1 cellular context compared by ENCODE assay signal in genomic region chr11:120168960-120169681, GRCh38.
TF ChIP-seq lines count a peak whose summit lies in the region.

No MANE protein-coding gene starts in this region.

TF ChIP-seq in WTC11, 78 proteins besides CTCF, POLR2A, EP300 and RAD21 (continued from another document and continues in another):
- TF ChIP-seq PRDM15 (CRISPR knock-in tag; IDR thresholded peaks at IDR 0.05) (peak; percentile 77), E2F5 (CRISPR knock-in tag; IDR thresholded peaks at IDR 0.05) (peak; percentile 90; the same call in 1 of the 2 replicates), PREB (CRISPR knock-in tag; IDR thresholded peaks at IDR 0.05; ENCODE audit: borderline replicate concordance) (no peak), FOXP4 (CRISPR knock-in tag; IDR thresholded peaks at IDR 0.05) (0 out of 2 replicates have a peak, but pooled peaks have one; percentile 53), ZBTB43 (CRISPR knock-in tag; IDR thresholded peaks at IDR 0.05) (no peak), ZNF263 (CRISPR knock-in tag; IDR thresholded peaks at IDR 0.05; ENCODE audit: low read depth) (no peak), RELA (CRISPR knock-in tag; IDR thresholded peaks at IDR 0.05; ENCODE audit: borderline replicate concordance) (0 out of 2 replicates have a peak, but pooled peaks have one; percentile 38), ZNF219 (CRISPR knock-in tag; IDR thresholded peaks at IDR 0.05; ENCODE audit: borderline replicate concordance) (no peak), ESRRA (CRISPR knock-in tag; IDR thresholded peaks at IDR 0.05; ENCODE audit: borderline replicate concordance) (peak; percentile 84), GTF2I (CRISPR knock-in tag; conservative IDR thresholded peaks at IDR 0.05) (no peak), IRF2 (CRISPR knock-in tag; IDR thresholded peaks at IDR 0.05; ENCODE audit: borderline replicate concordance, low read depth) (no peak), KAT7 (CRISPR knock-in tag; IDR thresholded peaks at IDR 0.05; ENCODE audit: borderline replicate concordance) (0 out of 2 replicates have a peak, but pooled peaks have one; percentile 64), NFE2L1 (CRISPR knock-in tag; IDR thresholded peaks at IDR 0.05) (no peak), IRF1 (CRISPR knock-in tag; IDR thresholded peaks at IDR 0.05) (peak; percentile 63; the same call in 1 of the 2 replicates), RORB (CRISPR knock-in tag; IDR thresholded peaks at IDR 0.05) (no peak), AFF4 (CRISPR knock-in tag; IDR thresholded peaks at IDR 0.05; ENCODE audit: borderline replicate concordance) (no peak), FOXK1 (CRISPR knock-in tag; IDR thresholded peaks at IDR 0.05) (peak; percentile 51; the same call in 1 of the 2 replicates), ZNF416 (CRISPR knock-in tag; IDR thresholded peaks at IDR 0.05) (0 out of 2 replicates have a peak, but pooled peaks have one; percentile 23), ZNF396 (CRISPR knock-in tag; IDR thresholded peaks at IDR 0.05; ENCODE audit: borderline replicate concordance) (no peak), ZNF138 (CRISPR knock-in tag; conservative IDR thresholded peaks at IDR 0.05) (0 out of 2 replicates have a peak, but pooled peaks have one; percentile 66), NR2C2 (CRISPR knock-in tag; IDR thresholded peaks at IDR 0.05) (no peak), TCF7 (CRISPR knock-in tag; IDR thresholded peaks at IDR 0.05; ENCODE audit: low read depth) (no peak), SP1 (CRISPR knock-in tag; conservative IDR thresholded peaks at IDR 0.05) (peak; percentile 51; the same call in 1 of the 2 replicates), OVOL2 (CRISPR knock-in tag; IDR thresholded peaks at IDR 0.05; ENCODE audit: borderline replicate concordance) (no peak), ZNF121 (CRISPR knock-in tag; IDR thresholded peaks at IDR 0.05) (no peak)
- TF ChIP-seq, protein P1, sequence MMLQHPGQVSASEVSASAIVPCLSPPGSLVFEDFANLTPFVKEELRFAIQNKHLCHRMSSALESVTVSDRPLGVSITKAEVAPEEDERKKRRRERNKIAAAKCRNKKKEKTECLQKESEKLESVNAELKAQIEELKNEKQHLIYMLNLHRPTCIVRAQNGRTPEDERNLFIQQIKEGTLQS (CRISPR knock-in tag; conservative IDR thresholded peaks at IDR 0.05): no peak
- TF ChIP-seq, protein P2, sequence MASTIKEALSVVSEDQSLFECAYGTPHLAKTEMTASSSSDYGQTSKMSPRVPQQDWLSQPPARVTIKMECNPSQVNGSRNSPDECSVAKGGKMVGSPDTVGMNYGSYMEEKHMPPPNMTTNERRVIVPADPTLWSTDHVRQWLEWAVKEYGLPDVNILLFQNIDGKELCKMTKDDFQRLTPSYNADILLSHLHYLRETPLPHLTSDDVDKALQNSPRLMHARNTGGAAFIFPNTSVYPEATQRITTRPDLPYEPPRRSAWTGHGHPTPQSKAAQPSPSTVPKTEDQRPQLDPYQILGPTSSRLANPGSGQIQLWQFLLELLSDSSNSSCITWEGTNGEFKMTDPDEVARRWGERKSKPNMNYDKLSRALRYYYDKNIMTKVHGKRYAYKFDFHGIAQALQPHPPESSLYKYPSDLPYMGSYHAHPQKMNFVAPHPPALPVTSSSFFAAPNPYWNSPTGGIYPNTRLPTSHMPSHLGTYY (CRISPR knock-in tag; IDR thresholded peaks at IDR 0.05): no peak
- TF ChIP-seq, protein P3, sequence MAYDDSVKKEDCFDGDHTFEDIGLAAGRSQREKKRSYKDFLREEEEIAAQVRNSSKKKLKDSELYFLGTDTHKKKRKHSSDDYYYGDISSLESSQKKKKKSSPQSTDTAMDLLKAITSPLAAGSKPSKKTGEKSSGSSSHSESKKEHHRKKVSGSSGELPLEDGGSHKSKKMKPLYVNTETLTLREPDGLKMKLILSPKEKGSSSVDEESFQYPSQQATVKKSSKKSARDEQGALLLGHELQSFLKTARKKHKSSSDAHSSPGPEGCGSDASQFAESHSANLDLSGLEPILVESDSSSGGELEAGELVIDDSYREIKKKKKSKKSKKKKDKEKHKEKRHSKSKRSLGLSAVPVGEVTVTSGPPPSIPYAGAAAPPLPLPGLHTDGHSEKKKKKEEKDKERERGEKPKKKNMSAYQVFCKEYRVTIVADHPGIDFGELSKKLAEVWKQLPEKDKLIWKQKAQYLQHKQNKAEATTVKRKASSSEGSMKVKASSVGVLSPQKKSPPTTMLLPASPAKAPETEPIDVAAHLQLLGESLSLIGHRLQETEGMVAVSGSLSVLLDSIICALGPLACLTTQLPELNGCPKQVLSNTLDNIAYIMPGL (CRISPR knock-in tag; IDR thresholded peaks at IDR 0.05): peak; percentile 100
- TF ChIP-seq, protein P4, sequence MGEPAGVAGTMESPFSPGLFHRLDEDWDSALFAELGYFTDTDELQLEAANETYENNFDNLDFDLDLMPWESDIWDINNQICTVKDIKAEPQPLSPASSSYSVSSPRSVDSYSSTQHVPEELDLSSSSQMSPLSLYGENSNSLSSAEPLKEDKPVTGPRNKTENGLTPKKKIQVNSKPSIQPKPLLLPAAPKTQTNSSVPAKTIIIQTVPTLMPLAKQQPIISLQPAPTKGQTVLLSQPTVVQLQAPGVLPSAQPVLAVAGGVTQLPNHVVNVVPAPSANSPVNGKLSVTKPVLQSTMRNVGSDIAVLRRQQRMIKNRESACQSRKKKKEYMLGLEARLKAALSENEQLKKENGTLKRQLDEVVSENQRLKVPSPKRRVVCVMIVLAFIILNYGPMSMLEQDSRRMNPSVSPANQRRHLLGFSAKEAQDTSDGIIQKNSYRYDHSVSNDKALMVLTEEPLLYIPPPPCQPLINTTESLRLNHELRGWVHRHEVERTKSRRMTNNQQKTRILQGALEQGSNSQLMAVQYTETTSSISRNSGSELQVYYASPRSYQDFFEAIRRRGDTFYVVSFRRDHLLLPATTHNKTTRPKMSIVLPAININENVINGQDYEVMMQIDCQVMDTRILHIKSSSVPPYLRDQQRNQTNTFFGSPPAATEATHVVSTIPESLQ (CRISPR knock-in tag; IDR thresholded peaks at IDR 0.05): no peak
- TF ChIP-seq, protein P5, sequence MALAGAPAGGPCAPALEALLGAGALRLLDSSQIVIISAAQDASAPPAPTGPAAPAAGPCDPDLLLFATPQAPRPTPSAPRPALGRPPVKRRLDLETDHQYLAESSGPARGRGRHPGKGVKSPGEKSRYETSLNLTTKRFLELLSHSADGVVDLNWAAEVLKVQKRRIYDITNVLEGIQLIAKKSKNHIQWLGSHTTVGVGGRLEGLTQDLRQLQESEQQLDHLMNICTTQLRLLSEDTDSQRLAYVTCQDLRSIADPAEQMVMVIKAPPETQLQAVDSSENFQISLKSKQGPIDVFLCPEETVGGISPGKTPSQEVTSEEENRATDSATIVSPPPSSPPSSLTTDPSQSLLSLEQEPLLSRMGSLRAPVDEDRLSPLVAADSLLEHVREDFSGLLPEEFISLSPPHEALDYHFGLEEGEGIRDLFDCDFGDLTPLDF (CRISPR knock-in tag; IDR thresholded peaks at IDR 0.05): 0 out of 2 replicates have a peak, but pooled peaks have one; percentile 55
- TF ChIP-seq, protein P6, sequence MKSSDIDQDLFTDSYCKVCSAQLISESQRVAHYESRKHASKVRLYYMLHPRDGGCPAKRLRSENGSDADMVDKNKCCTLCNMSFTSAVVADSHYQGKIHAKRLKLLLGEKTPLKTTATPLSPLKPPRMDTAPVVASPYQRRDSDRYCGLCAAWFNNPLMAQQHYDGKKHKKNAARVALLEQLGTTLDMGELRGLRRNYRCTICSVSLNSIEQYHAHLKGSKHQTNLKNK (CRISPR knock-in tag; IDR thresholded peaks at IDR 0.05): no peak
